In the genomic region with DNA sequence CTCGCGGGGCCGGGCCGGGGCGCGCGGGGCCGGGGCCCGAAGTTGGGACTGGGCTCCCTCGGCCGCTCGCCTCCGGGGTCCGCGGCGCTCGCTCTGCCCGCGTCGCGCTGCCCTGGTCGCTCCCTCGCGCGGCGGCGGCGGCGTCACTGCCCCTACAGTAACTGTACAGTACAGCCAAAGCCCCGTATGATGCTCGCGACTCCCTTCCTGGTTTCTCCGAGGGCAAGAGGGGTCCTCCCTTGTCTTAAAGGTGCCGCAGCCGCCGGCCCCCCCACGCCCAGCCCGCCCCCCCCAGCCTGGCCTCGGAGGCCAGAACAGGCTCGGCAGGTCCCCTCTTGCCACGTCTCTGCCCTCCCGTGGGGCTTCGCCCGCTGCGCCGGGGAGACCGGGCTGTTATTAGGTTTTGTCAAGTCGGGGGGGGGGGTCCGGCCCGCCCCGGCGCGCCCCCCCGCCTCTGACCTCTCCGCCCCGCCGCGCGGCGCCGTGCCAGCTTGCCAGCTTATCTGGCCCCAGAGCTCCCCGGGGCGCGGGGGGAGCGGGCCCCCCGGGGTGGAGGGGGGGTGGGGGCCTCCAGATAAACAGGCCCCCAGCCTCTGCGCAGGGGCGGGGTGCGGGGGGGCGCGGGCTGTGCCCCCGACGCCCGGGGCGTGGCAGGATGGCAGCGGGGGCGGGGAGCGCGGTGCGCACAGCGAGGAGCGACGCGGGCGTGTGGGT, we compare ENCODE assay signal across 8 cellular contexts. TPM values are rescaled to one million over a fixed set of nuclear protein-coding genes. Genes with fewer than 3 reads are reported as not detected.
A peak's percentile ranks its signal among the peaks of the same experiment; 100 is the strongest.
DNase-seq lines count a peak whose midpoint lies in the region; ATAC-seq and TF ChIP-seq lines count a peak whose summit lies in the region.

Gene ZBTB7A (minus strand): TSS at position 218 of the 714 bp plus-strand sequence. CDS start 11,667 bp downstream, outside the sequence.

- no peak for TF ChIP-seq CTCF in GM06990 (IDR thresholded peaks at IDR 0.05; ENCODE audit: insufficient read depth, low read length, poor library complexity, severe bottlenecking)
- TF ChIP-seq CTCF in progenitor cell of endocrine pancreas (IDR thresholded peaks at IDR 0.05; ENCODE audit: unreplicated experiment), result no peak

- peaks cover 9% of the 10 kb centered on the region for H3K36me3 ChIP-seq in GM06990 (ENCODE audit: control insufficient read depth, insufficient read depth, low read length)

- H3K36me3 Mint-ChIP-seq in progenitor cell of endocrine pancreas (ENCODE audit: insufficient read depth), result no peaks in the 10 kb centered on the region

- peak; percentile 66 for DNase-seq in GM06990 (ENCODE audit: extremely low read depth, insufficient read length)
- peak; percentile 51 for DNase-seq in NCI-H1105 (lab: John Stamatoyannopoulos, UW)
- peak in 51 of 56 donors; percentile 16 to 81 (median 59) for DNase-seq in amygdala (lab: John Stamatoyannopoulos, UW)
- peak; percentile 91 for DNase-seq in left ventricle myocardium superior
- no peak for DNase-seq in progenitor cell of endocrine pancreas (ENCODE audit: low spot score, unreplicated experiment)

- peaks cover 2% of the 10 kb centered on the region for H3K4me1 Mint-ChIP-seq in progenitor cell of endocrine pancreas (ENCODE audit: low read depth)

- H3K27me3 ChIP-seq in GM06990 (replicated peaks; ENCODE audit: control insufficient read depth, insufficient read depth, low read length), result no peaks in the 10 kb centered on the region

- H3K9me3 Mint-ChIP-seq in progenitor cell of endocrine pancreas (ENCODE audit: low read depth), result no peaks in the 10 kb centered on the region

- peak within 1 kb of the TSS; percentile 69 for H3K4me3 Mint-ChIP-seq in progenitor cell of endocrine pancreas (ENCODE audit: low read depth)

- H3K4me3 ChIP-seq in GM06990 (replicated peaks; ENCODE audit: low read depth, low read length), result peak within 1 kb of the TSS; percentile 87

- H3K27me3 Mint-ChIP-seq in progenitor cell of endocrine pancreas, result peaks cover 17% of the 10 kb centered on the region

- no peak within 1 kb of the TSS for H3K27ac Mint-ChIP-seq in progenitor cell of endocrine pancreas

- intact Hi-C loops in T-helper 2 cell treated with Interferon-gamma antibody and Interleukin-4, amounts not matched to agents 100 ng/mL and 5 ng/mL, for 36 hours (cut with micrococcal nuclease), result loop anchor here (1.0 to 10.0 kb wide), 8 partner anchors 22 to 492 kb away; partner anchors contain the start of genes ANKRD24, CHAF1A, EEF2 and HDGFL2
- intact Hi-C loops in left ventricle myocardium superior (cut with micrococcal nuclease), result no loop called here

- ATAC-seq in left ventricle myocardium superior (peak; percentile 49), HG02973 (IDR thresholded peaks at IDR 0.05; ENCODE audit: unreplicated experiment) (no peak), HG03378 (IDR thresholded peaks at IDR 0.05; ENCODE audit: unreplicated experiment) (no peak)

RNA-seq across cellular contexts. Expression of gene ZBTB7A, which starts in this region (rescaled TPM):
- 38.3 and 41.6 TPM in 2 replicates for total RNA-seq in T-helper 2 cell treated with Interferon-gamma antibody and Interleukin-4, amounts not matched to agents 100 ng/mL and 5 ng/mL, for 36 hours
- total RNA-seq in left ventricle myocardium superior (35.2 TPM), progenitor cell of endocrine pancreas (18.4 and 19.1 TPM in 2 replicates)
